Comparison of ENCODE assay signal across 36 cellular contexts in the genomic region with DNA sequence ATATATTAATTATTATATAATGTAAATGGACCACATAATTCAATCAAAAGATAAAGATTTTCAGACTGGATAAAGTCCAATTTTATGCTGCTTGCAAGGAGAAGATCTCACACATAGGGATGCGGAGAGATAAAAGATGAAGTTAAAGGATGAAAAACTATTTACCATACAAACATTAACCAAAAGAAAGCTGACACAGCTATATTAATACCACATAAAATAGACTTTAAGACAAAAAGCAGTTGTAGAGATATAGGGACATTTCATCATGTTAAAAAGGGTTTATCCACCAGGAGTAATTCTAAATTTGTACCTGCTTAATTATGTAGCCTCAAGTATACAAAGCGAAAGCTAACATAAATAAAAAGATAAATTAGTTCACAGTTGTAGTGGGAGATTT. TPM values are rescaled to one million over a fixed set of nuclear protein-coding genes. Genes with fewer than 3 reads are reported as not detected.
"Had no signal": no experiment of that assay in that cellular context is flagged by ENCODE, and none has a peak within 500 bp of the region (broad histone marks: within the 10 kb centered on the region; RNA-seq: fewer than 3 reads in every experiment).

No MANE protein-coding gene starts in this region.

- H3K4me1 ChIP-seq: adrenal gland, ascending aorta, body of pancreas, breast epithelium had no signal

- H3K9me3 ChIP-seq: adrenal gland, body of pancreas had no signal

- DNase-seq: activated effector memory CD4-positive, alpha-beta T cell treated with anti-CD3 and anti-CD28 coated beads, Interleukin-2, amount 50 U/mL, for 16 hours; activated effector memory CD4-positive, alpha-beta T cell treated with Interleukin-2 at 50 U/mL for 16 hours; activated gamma-delta T cell; activated gamma-delta T cell treated with Interleukin-2 at 50 U/mL for 16 hours; activated naive CD4-positive, alpha-beta T cell; activated naive CD4-positive, alpha-beta T cell treated with anti-CD3 and anti-CD28 coated beads for 36 hours; activated naive CD4-positive, alpha-beta T cell treated with anti-CD3 and anti-CD28 coated beads, Interleukin-2, amount 10 ng/mL, durations not matched to agents 7 days and 5 days; activated naive CD4-positive, alpha-beta T cell treated with anti-CD3 and anti-CD28 coated beads, Interleukin-2, amount 50 U/mL, for 16 hours; activated naive CD4-positive, alpha-beta T cell treated with Interleukin-2 at 50 U/mL for 16 hours; activated naive CD8-positive, alpha-beta T cell treated with anti-CD3 and anti-CD28 coated beads for 36 hours; activated naive CD8-positive, alpha-beta T cell treated with anti-CD3 and anti-CD28 coated beads, Interleukin-2, amount 10 ng/mL, durations not matched to agents 7 days and 5 days; activated naive CD8-positive, alpha-beta T cell treated with anti-CD3 and anti-CD28 coated beads, Interleukin-2, amount 50 U/mL, for 24 hours; activated T-cell treated with anti-CD3 and anti-CD28 coated beads, Interleukin-2, amount 50 U/mL, for 4 hours; activated T-cell treated with anti-CD3 and anti-CD28 coated beads, Interleukin-2, amount 50 U/mL, for 48 hours; activated T-cell treated with anti-CD3 and anti-CD28 coated beads, Interleukin-2, amount 50 U/mL, for 72 hours; adrenal gland; amniotic stem cell; amygdala; anterior cingulate cortex; aorta; body of pancreas; brain microvascular endothelial cell; caudate nucleus; central memory CD4-positive, alpha-beta T cell; cerebellar nuclear complex had no signal

- H3K36me3 ChIP-seq: adrenal gland, ascending aorta, brain microvascular endothelial cell, breast epithelium, cardiac muscle cell had no signal

- H3K27me3 ChIP-seq: adrenal gland, ascending aorta, body of pancreas, brain microvascular endothelial cell, cardiac muscle cell had no signal

- FAIRE-seq: astrocyte, bronchial epithelial cell, colon had no signal

- ATAC-seq: activated naive CD4-positive, alpha-beta T cell treated with anti-CD3 and anti-CD28 coated beads, Interleukin-2, amount 50 U/mL, for 72 hours; activated naive CD8-positive, alpha-beta T cell treated with anti-CD3 and anti-CD28 coated beads, Interleukin-2, amount 50 U/mL, for 24 hours; activated T-cell treated with anti-CD3 and anti-CD28 coated beads, Interleukin-2, amount 50 U/mL, for 4 hours; activated T-cell treated with anti-CD3 and anti-CD28 coated beads, Interleukin-2, amount 50 U/mL, for 72 hours; activated T-helper 17 cell treated with anti-CD3 and anti-CD28 coated beads, Interleukin-2, amount 50 U/mL, for 72 hours; body of pancreas had no signal

- H3K27ac ChIP-seq: adrenal gland, ascending aorta, body of pancreas, brain microvascular endothelial cell, breast epithelium, cardiac muscle cell had no signal

- H3K4me3 ChIP-seq: adrenal gland, ascending aorta, body of pancreas, breast epithelium, cardiac muscle cell had no signal

RNA-seq across cellular contexts. Expression of a gene that starts 15.2 kb away (rescaled TPM):
- total RNA-seq: activated naive CD4-positive, alpha-beta T cell treated with anti-CD3 and anti-CD28 coated beads for 36 hours; activated naive CD4-positive, alpha-beta T cell treated with anti-CD3 and anti-CD28 coated beads, Interleukin-2, amount 50 U/mL, for 72 hours; activated naive CD8-positive, alpha-beta T cell treated with anti-CD3 and anti-CD28 coated beads for 36 hours; activated naive CD8-positive, alpha-beta T cell treated with anti-CD3 and anti-CD28 coated beads, Interleukin-2, amount 10 ng/mL, durations not matched to agents 7 days and 5 days; activated T-cell treated with anti-CD3 and anti-CD28 coated beads, Interleukin-2, amount 50 U/mL, for 4 hours; activated T-cell treated with anti-CD3 and anti-CD28 coated beads, Interleukin-2, amount 50 U/mL, for 72 hours; activated T-helper 1 cell treated with anti-CD3 and anti-CD28 coated beads, Interleukin-12 subunit alpha, Interleukin-12 subunit beta, Interleukin-2, Interleukin-4 antibody, amounts not matched to agents 30 ng/mL and 10 ng/mL and 1 ng/mL, durations not matched to agents 14 hours and 24 hours and 36 hours; activated T-helper 17 cell treated with anti-CD3 and anti-CD28 coated beads, Interleukin-2, amount 50 U/mL, for 72 hours; activated T-helper 2 cell treated with anti-CD3 and anti-CD28 coated beads, Interferon-gamma antibody, Interleukin-2, Interleukin-4, amounts not matched to agents 10 μg/mL and 5 μg/mL and 100 μg/mL, durations not matched to agents 14 hours and 24 hours and 36 hours; aorta; ascending aorta; breast epithelium; bronchial epithelial cell; chondrocyte had no signal

RNA-seq across cellular contexts. Expression of a gene that starts 41.3 kb away (rescaled TPM):
- total RNA-seq: activated naive CD4-positive, alpha-beta T cell treated with anti-CD3 and anti-CD28 coated beads for 36 hours; activated naive CD4-positive, alpha-beta T cell treated with anti-CD3 and anti-CD28 coated beads, Interleukin-2, amount 50 U/mL, for 72 hours; activated naive CD8-positive, alpha-beta T cell treated with anti-CD3 and anti-CD28 coated beads for 36 hours; activated naive CD8-positive, alpha-beta T cell treated with anti-CD3 and anti-CD28 coated beads, Interleukin-2, amount 10 ng/mL, durations not matched to agents 7 days and 5 days; activated T-cell treated with anti-CD3 and anti-CD28 coated beads, Interleukin-2, amount 50 U/mL, for 4 hours; activated T-cell treated with anti-CD3 and anti-CD28 coated beads, Interleukin-2, amount 50 U/mL, for 72 hours; activated T-helper 1 cell treated with anti-CD3 and anti-CD28 coated beads, Interleukin-12 subunit alpha, Interleukin-12 subunit beta, Interleukin-2, Interleukin-4 antibody, amounts not matched to agents 30 ng/mL and 10 ng/mL and 1 ng/mL, durations not matched to agents 14 hours and 24 hours and 36 hours; activated T-helper 17 cell treated with anti-CD3 and anti-CD28 coated beads, Interleukin-2, amount 50 U/mL, for 72 hours; activated T-helper 2 cell treated with anti-CD3 and anti-CD28 coated beads, Interferon-gamma antibody, Interleukin-2, Interleukin-4, amounts not matched to agents 10 μg/mL and 5 μg/mL and 100 μg/mL, durations not matched to agents 14 hours and 24 hours and 36 hours; aorta; ascending aorta; astrocyte; body of pancreas; breast epithelium; chondrocyte had no signal
- polyA plus RNA-seq: aorta, cardiac muscle cell had no signal
